ENCODE assay signal across 6 cellular contexts in the genomic region with DNA sequence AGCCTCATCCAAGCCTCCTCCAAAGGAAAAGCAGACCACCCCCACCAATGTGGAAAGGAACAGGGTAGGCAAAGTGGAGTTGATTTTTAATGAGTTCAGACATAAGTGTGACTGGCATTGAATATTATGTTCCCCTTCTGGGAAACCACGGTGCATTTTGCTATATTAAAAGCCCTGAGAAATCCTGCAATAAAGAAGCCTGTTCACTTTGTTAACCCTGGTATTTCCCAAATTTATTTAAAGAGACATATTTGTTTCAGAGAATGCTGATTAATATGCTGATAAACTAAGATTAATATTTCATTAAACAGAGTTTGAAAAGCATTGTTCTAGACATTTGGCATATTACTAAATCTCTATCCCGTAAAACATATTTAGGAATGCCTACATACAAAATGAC.
"Had no signal": no experiment of that assay in that cellular context is flagged by ENCODE, and none has a peak within 500 bp of the region (broad histone marks: within the 10 kb centered on the region; RNA-seq: fewer than 3 reads in every experiment).

No MANE protein-coding gene starts in this region.

- H3K4me3 ChIP-seq: K562 had no signal

- ATAC-seq: HepG2, K562 had no signal

- H3K27ac ChIP-seq: HL-60 had no signal

- DNase-seq: IMR-90, KBM-7, KG1 had no signal
